ENCODE assay signal across 28 cellular contexts in genomic region chr10:1188556-1189135, GRCh38.
DNase-seq lines count a peak whose midpoint lies in the region; ATAC-seq and TF ChIP-seq lines count a peak whose summit lies in the region.
"Had no signal": no experiment of that assay in that cellular context is flagged by ENCODE, and none has a peak within 500 bp of the region (broad histone marks: within the 10 kb centered on the region; RNA-seq: fewer than 3 reads in every experiment).

No MANE protein-coding gene starts in this region.

- POLR2A ChIA-PET in WTC11 (lab: Charles Lee) = no interaction called here

- H3K79me2 ChIP-seq in GM23338 (replicated peaks; ENCODE audit: insufficient read depth) = no peaks in the 10 kb centered on the region

- TF ChIP-seq EP300 in gastroesophageal sphincter (IDR thresholded peaks at IDR 0.05) = no peak

- no peak overlapping the region for H3K4ac ChIP-seq in neuronal stem cell (ENCODE audit: low read length)

- H3K27ac ChIP-seq in BLaER1 (no peak overlapping the region), gastroesophageal sphincter (peak overlapping the region in 3 of 4 donors; percentile 41 to 50 (median 49)), neuronal stem cell (replicated peaks; ENCODE audit: low read length) (no peak overlapping the region), GM23338 (ENCODE audit: low read depth) (no peak overlapping the region)
- H3K27ac ChIP-seq: epithelial cell of prostate, neutrophil, prostate gland, RWPE1, thoracic aorta, vagina had no signal

- no peak overlapping the region for H2BK5ac ChIP-seq in neuronal stem cell (ENCODE audit: low read length)

- H3K18ac ChIP-seq in neuronal stem cell (ENCODE audit: low read length) = peak overlapping the region; percentile 55

- H3K79me1 ChIP-seq in neuronal stem cell (ENCODE audit: low read depth, low read length) = no peaks in the 10 kb centered on the region

- H3K27ac Mint-ChIP-seq in WTC11 = no peak overlapping the region
- H3K27ac Mint-ChIP-seq in GM23338 = no peak overlapping the region
- H3K27ac Mint-ChIP-seq: activated naive CD8-positive, alpha-beta T cell treated with anti-CD3 and anti-CD28 coated beads, Interleukin-2, amount 50 U/mL, for 24 hours; CD8-positive, alpha-beta memory T cell; stimulated activated memory B cell treated with anti-CD40 and anti-IgM and Interleukin-4, amounts not matched to agents 10 μg/mL and 1 μg/mL and 100 μg/mL, for 72 hours had no signal

- no peak for TF ChIP-seq CTCF in WTC11 (IDR thresholded peaks at IDR 0.05)
- TF ChIP-seq CTCF in gastroesophageal sphincter (IDR thresholded peaks at IDR 0.05) = no peak
- no peak for TF ChIP-seq CTCF in GM23338 (conservative IDR thresholded peaks at IDR 0.05; ENCODE audit: low read depth in 2 of 2)

- H3K4me3 ChIP-seq in BLaER1 (no peak overlapping the region), gastroesophageal sphincter (no peak overlapping the region), neuronal stem cell (ENCODE audit: low read length in 2 of 2) (no peak overlapping the region), GM23338 (no peak overlapping the region)
- H3K4me3 ChIP-seq: heart left ventricle, K562, prostate gland, thoracic aorta, vagina had no signal

- H2BK15ac ChIP-seq in neuronal stem cell (ENCODE audit: low read length) = no peak overlapping the region

- 65 to 82% methylated on average over 2 to 9 of the region's 14 CpGs for WGBS in gastroesophageal sphincter (ENCODE audit: low coverage in 1 of 2), 2 donors
- no CpG with 5 or more reads among the region's 14 CpGs for WGBS in neuronal stem cell (ENCODE audit: extremely low coverage in 2 of 2, insufficient read length in 2 of 2, insufficient replicate concordance in 1 of 2), 2 donors

- H4K20me1 ChIP-seq in BLaER1 (no peaks in the 10 kb centered on the region), GM23338 (replicated peaks; ENCODE audit: insufficient read depth) (no peaks in the 10 kb centered on the region)

- H4K91ac ChIP-seq in neuronal stem cell (ENCODE audit: low read depth, low read length, poor library complexity) = no peak overlapping the region

- ATAC-seq in WTC11 (no peak), gastroesophageal sphincter (no peak), GM23338 (no peak)
- ATAC-seq: activated naive CD8-positive, alpha-beta T cell treated with anti-CD3 and anti-CD28 coated beads, Interleukin-2, amount 50 U/mL, for 24 hours; heart left ventricle; K562; stimulated activated memory B cell treated with anti-CD40 and anti-IgM and Interleukin-4, amounts not matched to agents 10 μg/mL and 1 μg/mL and 100 μg/mL, for 72 hours had no signal

- no peaks in the 10 kb centered on the region for H3K9me2 ChIP-seq in GM23338 (ENCODE audit: insufficient read depth)

- no peaks in the 10 kb centered on the region for H3K9me3 Mint-ChIP-seq in WTC11
- H3K9me3 Mint-ChIP-seq in GM23338 = no peaks in the 10 kb centered on the region
- H3K9me3 Mint-ChIP-seq: activated naive CD8-positive, alpha-beta T cell treated with anti-CD3 and anti-CD28 coated beads, Interleukin-2, amount 50 U/mL, for 24 hours; CD8-positive, alpha-beta memory T cell; stimulated activated memory B cell treated with anti-CD40 and anti-IgM and Interleukin-4, amounts not matched to agents 10 μg/mL and 1 μg/mL and 100 μg/mL, for 72 hours had no signal

- H3K14ac ChIP-seq in neuronal stem cell (ENCODE audit: low read length) = no peak overlapping the region

- H3K9ac ChIP-seq in BLaER1 (no peak overlapping the region), neuronal stem cell (ENCODE audit: low read depth, low read length, poor library complexity) (no peak overlapping the region)

- H2AFZ ChIP-seq in neuronal stem cell (ENCODE audit: low read length) (no peak overlapping the region), GM23338 (no peak overlapping the region)

- peak overlapping the region; percentile 78 for H3K4me2 ChIP-seq in BLaER1
- no peak overlapping the region for H3K4me2 ChIP-seq in neuronal stem cell (ENCODE audit: insufficient read depth, low read length, poor library complexity, severe bottlenecking)
- no peak overlapping the region for H3K4me2 ChIP-seq in GM23338

- H3K36me3 Mint-ChIP-seq in WTC11 = no peaks in the 10 kb centered on the region
- no peaks in the 10 kb centered on the region; the same call in 2 of the 3 replicates for H3K36me3 Mint-ChIP-seq in GM23338 (ENCODE audit: low read depth)
- H3K36me3 Mint-ChIP-seq: CD8-positive, alpha-beta memory T cell; stimulated activated memory B cell treated with anti-CD40 and anti-IgM and Interleukin-4, amounts not matched to agents 10 μg/mL and 1 μg/mL and 100 μg/mL, for 72 hours had no signal

- H4K8ac ChIP-seq in neuronal stem cell (ENCODE audit: low read depth, low read length) = no peak overlapping the region

- no peaks in the 10 kb centered on the region for H3F3A ChIP-seq in GM23338 (replicated peaks; ENCODE audit: low read depth)

- H3K4me3 Mint-ChIP-seq in WTC11 = no peak overlapping the region
- H3K4me3 Mint-ChIP-seq in GM23338 = no peak overlapping the region
- H3K4me3 Mint-ChIP-seq: activated naive CD8-positive, alpha-beta T cell treated with anti-CD3 and anti-CD28 coated beads, Interleukin-2, amount 50 U/mL, for 24 hours; CD8-positive, alpha-beta memory T cell; stimulated activated memory B cell treated with anti-CD40 and anti-IgM and Interleukin-4, amounts not matched to agents 10 μg/mL and 1 μg/mL and 100 μg/mL, for 72 hours had no signal

- H3K36me3 ChIP-seq in BLaER1 (no peaks in the 10 kb centered on the region), gastroesophageal sphincter (no peaks in the 10 kb centered on the region), neuronal stem cell (replicated peaks in 1 of 2; ENCODE audit: control insufficient read depth in 2 of 2, insufficient read depth in 2 of 2, low read length in 2 of 2) (no peaks in the 10 kb centered on the region), GM23338 (ENCODE audit: insufficient read depth) (no peaks in the 10 kb centered on the region)
- H3K36me3 ChIP-seq: heart left ventricle, prostate gland, thoracic aorta, vagina had no signal

- no peaks in the 10 kb centered on the region for H3K9me3 ChIP-seq in BLaER1
- no peaks in the 10 kb centered on the region for H3K9me3 ChIP-seq in gastroesophageal sphincter
- no peaks in the 10 kb centered on the region for H3K9me3 ChIP-seq in neuronal stem cell (replicated peaks in 1 of 2; ENCODE audit: control insufficient read depth in 2 of 2, insufficient read depth in 1 of 2, low read depth in 1 of 2, low read length in 2 of 2)
- H3K9me3 ChIP-seq: heart left ventricle, neutrophil, prostate gland, thoracic aorta, vagina had no signal

- H3K4me1 Mint-ChIP-seq in WTC11 (peaks cover 8% of the 10 kb centered on the region), GM23338 (peaks cover 3% of the 10 kb centered on the region)
- H3K4me1 Mint-ChIP-seq: stimulated activated memory B cell treated with anti-CD40 and anti-IgM and Interleukin-4, amounts not matched to agents 10 μg/mL and 1 μg/mL and 100 μg/mL, for 72 hours had no signal

- H3K4me1 ChIP-seq in BLaER1 = peaks cover 54% of the 10 kb centered on the region
- no peaks in the 10 kb centered on the region for H3K4me1 ChIP-seq in gastroesophageal sphincter
- H3K4me1 ChIP-seq in neuronal stem cell (ENCODE audit: control insufficient read depth in 2 of 2, insufficient read depth in 1 of 2, low read depth in 1 of 2, low read length in 2 of 2) = peaks cover 2% of the 10 kb centered on the region in 2 donors
- H3K4me1 ChIP-seq in GM23338 (ENCODE audit: insufficient read depth) = no peaks in the 10 kb centered on the region; the same call in 1 of the 2 replicates
- H3K4me1 ChIP-seq: heart left ventricle, prostate gland, vagina had no signal

- no peak overlapping the region for H2AK5ac ChIP-seq in neuronal stem cell (ENCODE audit: low read depth, low read length)

- H3K27me3 ChIP-seq in BLaER1 (no peaks in the 10 kb centered on the region), gastroesophageal sphincter (peaks cover 31% of the 10 kb centered on the region), neuronal stem cell (ENCODE audit: control insufficient read depth in 3 of 3, insufficient read depth in 3 of 3, low read depth in 1 of 3, low read length in 3 of 3) (peaks cover 0 to 28% (median 0%) of the 10 kb centered on the region in 3 experiments), GM23338 (ENCODE audit: insufficient read depth) (no peaks in the 10 kb centered on the region)
- H3K27me3 ChIP-seq: neutrophil, vagina had no signal

- H3K27me3 Mint-ChIP-seq in WTC11 (ENCODE audit: low read depth) (peaks cover 4% of the 10 kb centered on the region; the same call in 1 of the 2 replicates), GM23338 (ENCODE audit: insufficient read depth, low read depth, poor library complexity) (peaks cover 11% of the 10 kb centered on the region)
- H3K27me3 Mint-ChIP-seq: activated naive CD8-positive, alpha-beta T cell treated with anti-CD3 and anti-CD28 coated beads, Interleukin-2, amount 50 U/mL, for 24 hours had no signal

- no peak overlapping the region for H3K23ac ChIP-seq in neuronal stem cell (ENCODE audit: low read depth, low read length, poor library complexity)

- CTCF ChIA-PET in WTC11 (lab: Charles Lee) = no interaction called here

- no peak for TF ChIP-seq POLR2A in gastroesophageal sphincter (IDR thresholded peaks at IDR 0.05)

- H2BK12ac ChIP-seq in neuronal stem cell (ENCODE audit: low read length) = no peak overlapping the region

- DNase-seq in WTC11 (ENCODE audit: low spot score) (peak; percentile 3), neuronal stem cell (ENCODE audit: low spot score) (no peak), NCI-H2227 treated with DMSO at 0.1 percent for 48 hours (lab: John Stamatoyannopoulos, UW) (no peak), NK-92 (lab: John Stamatoyannopoulos, UW; ENCODE audit: unreplicated experiment) (no peak), GM23338 (ENCODE audit: low spot score) (no peak)
- DNase-seq in activated naive CD4-positive, alpha-beta T cell treated with anti-CD3 and anti-CD28 coated beads, Interleukin-2, amount 50 U/mL, for 16 hours = no peak
- DNase-seq: activated gamma-delta T cell; activated naive CD8-positive, alpha-beta T cell treated with anti-CD3 and anti-CD28 coated beads, Interleukin-2, amount 50 U/mL, for 24 hours; activated T-cell treated with anti-CD3 and anti-CD28 coated beads for 4 hours; CD8-positive, alpha-beta memory T cell; cerebellar nuclear complex; effector CD4-positive, alpha-beta T cell; heart left ventricle; kidney glomerular epithelial cell; NCI-H1105; NCI-H1930; NCI-H526 treated with DMSO at 0.1 percent for 48 hours; stimulated activated CD4-positive, alpha-beta T cell treated with anti-CD3 and anti-CD28 coated beads, Interleukin-4, amount 100 ng/mL, for 4 hours had no signal

- H2BK120ac ChIP-seq in neuronal stem cell (ENCODE audit: low read depth, low read length) = no peak overlapping the region

TF ChIP-seq in GM23338, 12 proteins besides CTCF, POLR2A, EP300 and RAD21 (continues in another document):
- TF ChIP-seq, protein P1, sequence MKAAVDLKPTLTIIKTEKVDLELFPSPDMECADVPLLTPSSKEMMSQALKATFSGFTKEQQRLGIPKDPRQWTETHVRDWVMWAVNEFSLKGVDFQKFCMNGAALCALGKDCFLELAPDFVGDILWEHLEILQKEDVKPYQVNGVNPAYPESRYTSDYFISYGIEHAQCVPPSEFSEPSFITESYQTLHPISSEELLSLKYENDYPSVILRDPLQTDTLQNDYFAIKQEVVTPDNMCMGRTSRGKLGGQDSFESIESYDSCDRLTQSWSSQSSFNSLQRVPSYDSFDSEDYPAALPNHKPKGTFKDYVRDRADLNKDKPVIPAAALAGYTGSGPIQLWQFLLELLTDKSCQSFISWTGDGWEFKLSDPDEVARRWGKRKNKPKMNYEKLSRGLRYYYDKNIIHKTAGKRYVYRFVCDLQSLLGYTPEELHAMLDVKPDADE (IDR thresholded peaks at IDR 0.05) = no peak

Comparison
In these comparisons a context has a peak if more than half of its experiments do, and no peak if none do; other contexts are left out.
1. H3K27ac ChIP-seq: peak in gastroesophageal sphincter (3 of 4); none in BLaER1 (single experiment), neuronal stem cell (single experiment) and GM23338 (single experiment).